ENCODE assay signal across 22 cellular contexts in genomic region chr1:25513666-25514065, GRCh38.
"Had no signal": no experiment of that assay in that cellular context is flagged by ENCODE, and none has a peak within 500 bp of the region (broad histone marks: within the 10 kb centered on the region; RNA-seq: fewer than 3 reads in every experiment).

No MANE protein-coding gene starts in this region.

- DNase-seq: activated CD4-positive, alpha-beta memory T cell treated with anti-CD3 and anti-CD28 coated beads, Interleukin-2, amount 10 ng/mL, durations not matched to agents 7 days and 5 days; activated CD4-positive, alpha-beta T cell treated with anti-CD3 and anti-CD28 coated beads, Interleukin-2, amount 50 U/mL, for 1 hour; activated CD4-positive, CD25-positive, alpha-beta regulatory T cell; activated CD8-positive, alpha-beta memory T cell treated with anti-CD3 and anti-CD28 coated beads, Interleukin-2, amount 50 U/mL, for 4 hours; activated naive CD4-positive, alpha-beta T cell treated with anti-CD3 and anti-CD28 coated beads for 36 hours; activated T-cell treated with anti-CD3 and anti-CD28 coated beads, Interleukin-2, amount 50 U/mL, for 1 hour; caudate nucleus; KBM-7; NCI-H1048; NCI-H146; NCI-H187 treated with DMSO at 0.1 percent for 48 hours; NCI-H2081 treated with DMSO at 0.1 percent for 48 hours; NCI-H2171 treated with DMSO at 0.1 percent for 48 hours; NCI-H226; NCI-H774; T-cell; T-helper 2 cell; T1000 had no signal

- H3K9me3 ChIP-seq: breast epithelium had no signal

- H3K4me3 ChIP-seq: breast epithelium, SK-N-MC had no signal

- ATAC-seq: Right ventricle myocardium inferior, T-cell had no signal

- H3K27me3 ChIP-seq: breast epithelium had no signal

- H3K36me3 ChIP-seq: breast epithelium had no signal

- H3K27ac ChIP-seq: breast epithelium, SK-N-MC, VCaP had no signal

- H3K4me1 ChIP-seq: breast epithelium had no signal
